ENCODE assay signal across 2 cellular contexts in genomic region chr2:202765435-202765834, GRCh38.
TF ChIP-seq lines count a peak whose summit lies in the region.

No MANE protein-coding gene starts in this region.

TF ChIP-seq in A549, 52 proteins besides CTCF, POLR2A, EP300 and RAD21 (continued from another document):
- TF ChIP-seq MAX (IDR thresholded peaks at IDR 0.05) (no peak), NPAS2 (CRISPR knock-in tag; IDR thresholded peaks at IDR 0.05; ENCODE audit: borderline replicate concordance) (no peak)
TF ChIP-seq in A549: peak in this region for 1.

TF ChIP-seq in GM23338, 12 proteins besides CTCF, POLR2A, EP300 and RAD21 (continued from another document):
- TF ChIP-seq REST (IDR thresholded peaks at IDR 0.05; ENCODE audit: unreplicated experiment) (no peak), ZNF331 (CRISPR knock-in tag; IDR thresholded peaks at IDR 0.05; ENCODE audit: low read depth) (no peak), JUNB (IDR thresholded peaks at IDR 0.05; ENCODE audit: unreplicated experiment) (no peak), ZNF462 (CRISPR knock-in tag; IDR thresholded peaks at IDR 0.05) (no peak)
